ENCODE assay signal across 17 cellular contexts in genomic region chr7:134643131-134643530, GRCh38. TPM values are rescaled to one million over a fixed set of nuclear protein-coding genes. Genes with fewer than 3 reads are reported as not detected.
DNase-seq lines count a peak whose midpoint lies in the region; ATAC-seq, FAIRE-seq and TF ChIP-seq lines count a peak whose summit lies in the region.
"Had no signal": no experiment of that assay in that cellular context is flagged by ENCODE, and none has a peak within 500 bp of the region (broad histone marks: within the 10 kb centered on the region; RNA-seq: fewer than 3 reads in every experiment).

No MANE protein-coding gene starts in this region.

- H3K4me3 ChIP-seq in mammary epithelial cell (replicated peaks in 1 of 3; ENCODE audit: insufficient read depth in 1 of 3, low read depth in 2 of 3, low read length in 3 of 3): no peak overlapping the region
- H3K4me3 ChIP-seq in breast epithelium: no peak overlapping the region
- H3K4me3 ChIP-seq in upper lobe of right lung: no peak overlapping the region
- H3K4me3 ChIP-seq: SK-N-MC had no signal

- H3K9me3 ChIP-seq in mammary epithelial cell (replicated peaks; ENCODE audit: insufficient read depth, low read length) (no peaks in the 10 kb centered on the region), breast epithelium (no peaks in the 10 kb centered on the region), upper lobe of right lung (no peaks in the 10 kb centered on the region)

- H3K9me3 Mint-ChIP-seq in chondrocyte (ENCODE audit: low read depth): no peaks in the 10 kb centered on the region

- WGBS in mammary epithelial cell (ENCODE audit: low coverage, missing lambda C conversion rate): 100% methylated on average over 1 of the region's 1 CpG

- peak; percentile 58 for DNase-seq in mammary epithelial cell
- DNase-seq in breast epithelium (ENCODE audit: low spot score in 2 of 2): no peak
- DNase-seq in RCC 7860 (ENCODE audit: low spot score): peak; percentile 70
- peak; percentile 57 for DNase-seq in glomerular visceral epithelial cell (ENCODE audit: extremely low spot score)
- DNase-seq in upper lobe of right lung: no peak
- DNase-seq in CD1c-positive myeloid dendritic cell (ENCODE audit: extremely low spot score): no peak
- no peak for DNase-seq in chondrocyte (ENCODE audit: low spot score)
- DNase-seq in NCI-H187 (lab: John Stamatoyannopoulos, UW): no peak
- DNase-seq: AML-193, GOT3, NCI-H2029 treated with DMSO at 0.1 percent for 48 hours, NCI-H2171 treated with DMSO at 0.1 percent for 48 hours, NCI-H82 had no signal

- intact Hi-C loops in mammary epithelial cell (cut with micrococcal nuclease): no loop called here
- intact Hi-C loops in breast epithelium (cut with DNase I; ENCODE audit: low total_unique reads): no loop called here
- intact Hi-C loops in upper lobe of right lung (cut with DNase I): no loop called here

- H3K4me2 ChIP-seq in mammary epithelial cell (ENCODE audit: insufficient read depth, low read depth, low read length): no peak overlapping the region

- no peak for TF ChIP-seq POLR2A in breast epithelium (IDR thresholded peaks at IDR 0.05)

- CTCF ChIA-PET in mammary epithelial cell (lab: Charles Lee; ENCODE audit: low non-redundant PET): no interaction called here

- TF ChIP-seq CTCF in mammary epithelial cell (conservative IDR thresholded peaks at IDR 0.05 in 1 of 2, IDR thresholded peaks at IDR 0.05 in 1 of 2; ENCODE audit: extremely low read depth in 1 of 2, insufficient read depth in 1 of 2, low read depth in 1 of 2, low read length in 2 of 2) (no peak), breast epithelium (IDR thresholded peaks at IDR 0.05) (no peak), upper lobe of right lung (IDR thresholded peaks at IDR 0.05) (no peak), chondrocyte (IDR thresholded peaks at IDR 0.05) (no peak)

- H2AFZ ChIP-seq in mammary epithelial cell (ENCODE audit: low read depth, low read length): no peak overlapping the region

- H3K4me1 ChIP-seq in mammary epithelial cell (ENCODE audit: insufficient read depth, low read length) (peaks cover 10% of the 10 kb centered on the region), breast epithelium (no peaks in the 10 kb centered on the region), upper lobe of right lung (peaks cover 23% of the 10 kb centered on the region)

- BruUV-seq in mammary epithelial cell (replicated peaks; lab: Mats Ljungman, UMichigan): no TSS peak

- no peaks in the 10 kb centered on the region for H3K27me3 Mint-ChIP-seq in chondrocyte (ENCODE audit: low read depth)

- ATAC-seq in upper lobe of right lung: peak; percentile 19
- ATAC-seq: Right ventricle myocardium inferior had no signal

- no peaks in the 10 kb centered on the region for H3K36me3 ChIP-seq in mammary epithelial cell (ENCODE audit: insufficient read depth, low read length)
- no peaks in the 10 kb centered on the region for H3K36me3 ChIP-seq in breast epithelium
- no peaks in the 10 kb centered on the region for H3K36me3 ChIP-seq in upper lobe of right lung

- H3K4me1 Mint-ChIP-seq in chondrocyte (ENCODE audit: low read depth): peaks cover 3% of the 10 kb centered on the region
- H3K4me1 Mint-ChIP-seq: CD14-positive monocyte had no signal

- no peak for FAIRE-seq in RCC 7860 (lab: Jason Lieb, UNC)
- FAIRE-seq: D721Med had no signal

- in situ Hi-C loops in mammary epithelial cell (cut with MboI; ENCODE audit: low sequenced_read_pairs in 2 of 2): no loop called here

- no peak overlapping the region for H3K4me3 Mint-ChIP-seq in chondrocyte (ENCODE audit: unreplicated experiment)
- H3K4me3 Mint-ChIP-seq: CD14-positive monocyte had no signal

- H3K27me3 ChIP-seq in mammary epithelial cell (ENCODE audit: insufficient read depth, low read length) (no peaks in the 10 kb centered on the region), breast epithelium (no peaks in the 10 kb centered on the region), upper lobe of right lung (no peaks in the 10 kb centered on the region)

- dilution Hi-C loops in mammary epithelial cell (cut with HindIII; ENCODE audit: low sequenced_read_pairs): no loop called here

- peaks cover 29% of the 10 kb centered on the region for H3K79me2 ChIP-seq in mammary epithelial cell (ENCODE audit: insufficient read depth, low read length)

- H3K27ac ChIP-seq in mammary epithelial cell (ENCODE audit: insufficient read depth, low read depth, low read length) (no peak overlapping the region), breast epithelium (no peak overlapping the region), upper lobe of right lung (no peak overlapping the region)
- H3K27ac ChIP-seq: SK-N-MC had no signal

- H4K20me1 ChIP-seq in mammary epithelial cell (ENCODE audit: insufficient read depth, low read length): no peaks in the 10 kb centered on the region

- H3K27ac Mint-ChIP-seq in chondrocyte (ENCODE audit: unreplicated experiment): no peak overlapping the region
- H3K27ac Mint-ChIP-seq: CD14-positive monocyte had no signal

- no peak overlapping the region for H3K9ac ChIP-seq in mammary epithelial cell (ENCODE audit: insufficient read depth, low read length)

- H3K36me3 Mint-ChIP-seq in chondrocyte (ENCODE audit: low read depth): no peaks in the 10 kb centered on the region
- H3K36me3 Mint-ChIP-seq: CD14-positive monocyte had no signal

RNA-seq across cellular contexts. Expression of gene BPGM, which starts 3.5 kb away (rescaled TPM):
- total RNA-seq in mammary epithelial cell (10 to 100 TPM; 21.3 to 55.2 TPM), breast epithelium (10 to 100 TPM; 12.3 to 18.7 (median 16.4) TPM), upper lobe of right lung (14.8 TPM), chondrocyte (26.1 to 29.6 TPM (median 29.5 TPM) in 3 replicates)
- polyA plus RNA-seq in mammary epithelial cell: 15.1 TPM
- 5.8 TPM for polyA minus RNA-seq in mammary epithelial cell

Comparison
In these comparisons a context has a peak if more than half of its experiments do, and no peak if none do; other contexts are left out.
1. DNase-seq: peak in mammary epithelial cell (single experiment), RCC 7860 (single experiment) and glomerular visceral epithelial cell (single experiment); none in breast epithelium (0 of 2), upper lobe of right lung (single experiment), CD1c-positive myeloid dendritic cell (single experiment), chondrocyte (single experiment) and NCI-H187 (0 of 2).